26 cellular contexts compared by ENCODE assay signal in the genomic region with DNA sequence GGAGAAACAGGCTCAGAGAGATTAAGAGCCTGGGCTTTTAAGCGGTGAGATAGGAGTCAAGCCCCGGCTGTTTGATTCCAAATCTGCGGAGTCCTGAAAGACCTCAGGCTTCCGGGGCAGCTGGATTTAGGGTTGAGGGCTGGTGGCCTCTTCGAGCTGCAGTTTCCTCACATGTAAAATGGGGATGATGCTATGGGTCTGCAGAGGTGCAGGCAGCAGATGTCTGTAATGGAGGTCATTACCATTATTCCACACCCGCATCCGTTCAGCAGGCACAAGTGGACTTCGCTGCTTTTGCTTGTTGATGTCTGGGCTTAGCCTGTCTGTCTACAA.
DNase-seq lines count a peak whose midpoint lies in the region; ATAC-seq and TF ChIP-seq lines count a peak whose summit lies in the region.
"Had no signal": no experiment of that assay in that cellular context is flagged by ENCODE, and none has a peak within 500 bp of the region (broad histone marks: within the 10 kb centered on the region; RNA-seq: fewer than 3 reads in every experiment).

No MANE protein-coding gene starts in this region.

- no peak overlapping the region for H3K9ac ChIP-seq in endodermal cell (ENCODE audit: extremely low read depth, low read length, poor library complexity, severe bottlenecking)

- no peaks in the 10 kb centered on the region for H3K36me3 Mint-ChIP-seq in endodermal cell (ENCODE audit: low read depth)
- no peaks in the 10 kb centered on the region for H3K36me3 Mint-ChIP-seq in T-helper 17 cell (ENCODE audit: low read depth)
- H3K36me3 Mint-ChIP-seq: activated naive CD8-positive, alpha-beta T cell treated with anti-CD3 and anti-CD28 coated beads, Interleukin-2, amount 10 ng/mL, durations not matched to agents 7 days and 5 days; CD8-positive, alpha-beta memory T cell had no signal

- peaks cover 9% of the 10 kb centered on the region for H3K4me1 ChIP-seq in endodermal cell (ENCODE audit: control insufficient read depth, insufficient read depth, low read length)
- H3K4me1 ChIP-seq: uterus had no signal

- no peak for ATAC-seq in T-helper 17 cell
- ATAC-seq: activated CD8-positive, alpha-beta T cell treated with anti-CD3 and anti-CD28 coated beads for 36 hours; HCT116; K562 had no signal

- H3K27ac Mint-ChIP-seq in endodermal cell: no peak overlapping the region
- no peak overlapping the region for H3K27ac Mint-ChIP-seq in T-helper 17 cell
- H3K27ac Mint-ChIP-seq: activated CD8-positive, alpha-beta T cell treated with anti-CD3 and anti-CD28 coated beads for 36 hours; activated naive CD8-positive, alpha-beta T cell treated with anti-CD3 and anti-CD28 coated beads, Interleukin-2, amount 10 ng/mL, durations not matched to agents 7 days and 5 days had no signal

- no peak overlapping the region for H3K4me3 Mint-ChIP-seq in endodermal cell
- H3K4me3 Mint-ChIP-seq in T-helper 17 cell: no peak overlapping the region
- H3K4me3 Mint-ChIP-seq: activated CD8-positive, alpha-beta T cell treated with anti-CD3 and anti-CD28 coated beads for 36 hours; activated naive CD8-positive, alpha-beta T cell treated with anti-CD3 and anti-CD28 coated beads, Interleukin-2, amount 10 ng/mL, durations not matched to agents 7 days and 5 days; CD8-positive, alpha-beta memory T cell had no signal

- H3K36me3 ChIP-seq in KOPT-K1 (ENCODE audit: insufficient read depth, low read length) (no peaks in the 10 kb centered on the region), endodermal cell (ENCODE audit: control insufficient read depth, insufficient read depth, low read length) (no peaks in the 10 kb centered on the region)
- H3K36me3 ChIP-seq: suprapubic skin, uterus had no signal

- no peak for TF ChIP-seq CTCF in endodermal cell (conservative IDR thresholded peaks at IDR 0.05)
- no peak for TF ChIP-seq CTCF in foreskin fibroblast (IDR thresholded peaks at IDR 0.05; ENCODE audit: low read depth, low read length)

- H3K9me3 ChIP-seq in KOPT-K1 (ENCODE audit: insufficient read depth, low read length, poor library complexity, severe bottlenecking) (peaks cover 10% of the 10 kb centered on the region), endodermal cell (ENCODE audit: control insufficient read depth, low read length) (no peaks in the 10 kb centered on the region), T-helper 17 cell (ENCODE audit: control insufficient read depth, low read length, poor library complexity, severe bottlenecking) (no peaks in the 10 kb centered on the region)
- H3K9me3 ChIP-seq: suprapubic skin, uterus had no signal

- no peaks in the 10 kb centered on the region for H3K27me3 ChIP-seq in endodermal cell (ENCODE audit: control insufficient read depth, insufficient read depth, low read length, poor library complexity, severe bottlenecking)
- H3K27me3 ChIP-seq: uterus had no signal

- DNase-seq in activated CD8-positive, alpha-beta memory T cell treated with anti-CD3 and anti-CD28 coated beads, Interleukin-2, amount 50 U/mL, for 48 hours: peak; percentile 23
- no peak for DNase-seq in activated CD8-positive, alpha-beta memory T cell treated with anti-CD3 and anti-CD28 coated beads, Interleukin-2, amount 50 U/mL, for 4 hours
- DNase-seq in endodermal cell (no peak), DMS114 treated with DMSO at 0.1 percent for 48 hours (lab: John Stamatoyannopoulos, UW; ENCODE audit: unreplicated experiment) (no peak), foreskin fibroblast (no peak), T-helper 17 cell (no peak)
- DNase-seq in stimulated activated CD8-positive, alpha-beta memory T cell treated with anti-CD3 and anti-CD28 coated beads, Interleukin-4, amount 100 ng/mL, for 48 hours: peak; percentile 14
- DNase-seq: activated CD4-positive, alpha-beta T cell treated with anti-CD3 and anti-CD28 coated beads for 1 hour; activated CD8-positive, alpha-beta T cell treated with anti-CD3 and anti-CD28 coated beads for 36 hours; activated naive CD8-positive, alpha-beta T cell treated with anti-CD3 and anti-CD28 coated beads, Interleukin-2, amount 10 ng/mL, durations not matched to agents 7 days and 5 days; activated T-cell treated with anti-CD3 and anti-CD28 coated beads for 4 hours; CD8-positive, alpha-beta memory T cell; DMS 273 treated with DMSO at 0.1 percent for 48 hours; effector CD4-positive, alpha-beta T cell; glutamatergic neuron; NCI-H1105; NCI-H2029 treated with DMSO at 0.1 percent for 48 hours; NCI-H526 treated with DMSO at 0.1 percent for 48 hours; stimulated activated naive CD4-positive, alpha-beta T cell; T-helper 2 cell; uterus had no signal

- peak overlapping the region; percentile 51 for H3K27ac ChIP-seq in KOPT-K1 (ENCODE audit: low read depth, low read length, poor library complexity, severe bottlenecking)
- peak overlapping the region; percentile 38 for H3K27ac ChIP-seq in endodermal cell (ENCODE audit: low read depth, low read length)
- H3K27ac ChIP-seq: suprapubic skin, uterus had no signal

- peaks cover 31% of the 10 kb centered on the region for H3K27me3 Mint-ChIP-seq in endodermal cell (ENCODE audit: insufficient read depth)
- H3K27me3 Mint-ChIP-seq in T-helper 17 cell: peaks cover 35% of the 10 kb centered on the region

- 93 to 100% methylated on average over 7 to 8 of the region's 8 CpGs for WGBS in endodermal cell (ENCODE audit: insufficient coverage in 1 of 2, insufficient read length in 1 of 2), 2 experiments

- no peak overlapping the region for H3K4me3 ChIP-seq in endodermal cell (ENCODE audit: low read length)
- no peak overlapping the region for H3K4me3 ChIP-seq in foreskin fibroblast (ENCODE audit: low read depth in 1 of 2, low read length in 2 of 2)
- H3K4me3 ChIP-seq: K562, lung, suprapubic skin, uterus had no signal

- no peaks in the 10 kb centered on the region for H3K9me3 Mint-ChIP-seq in endodermal cell
- H3K9me3 Mint-ChIP-seq: activated naive CD8-positive, alpha-beta T cell treated with anti-CD3 and anti-CD28 coated beads, Interleukin-2, amount 10 ng/mL, durations not matched to agents 7 days and 5 days had no signal

- peaks cover 32% of the 10 kb centered on the region for H3K4me1 Mint-ChIP-seq in endodermal cell
- peaks cover 4% of the 10 kb centered on the region for H3K4me1 Mint-ChIP-seq in T-helper 17 cell
- H3K4me1 Mint-ChIP-seq: activated naive CD8-positive, alpha-beta T cell treated with anti-CD3 and anti-CD28 coated beads, Interleukin-2, amount 10 ng/mL, durations not matched to agents 7 days and 5 days; CD8-positive, alpha-beta memory T cell had no signal

Comparison
In these comparisons a context has a peak if more than half of its experiments do, and no peak if none do; other contexts are left out.
1. DNase-seq: peak in activated CD8-positive, alpha-beta memory T cell treated with anti-CD3 and anti-CD28 coated beads, Interleukin-2, amount 50 U/mL, for 48 hours (single experiment) and stimulated activated CD8-positive, alpha-beta memory T cell treated with anti-CD3 and anti-CD28 coated beads, Interleukin-4, amount 100 ng/mL, for 48 hours (single experiment); none in activated CD8-positive, alpha-beta memory T cell treated with anti-CD3 and anti-CD28 coated beads, Interleukin-2, amount 50 U/mL, for 4 hours (single experiment), endodermal cell (single experiment), DMS114 treated with DMSO at 0.1 percent for 48 hours (single experiment), foreskin fibroblast (0 of 2) and T-helper 17 cell (0 of 3).